In the genomic region with DNA sequence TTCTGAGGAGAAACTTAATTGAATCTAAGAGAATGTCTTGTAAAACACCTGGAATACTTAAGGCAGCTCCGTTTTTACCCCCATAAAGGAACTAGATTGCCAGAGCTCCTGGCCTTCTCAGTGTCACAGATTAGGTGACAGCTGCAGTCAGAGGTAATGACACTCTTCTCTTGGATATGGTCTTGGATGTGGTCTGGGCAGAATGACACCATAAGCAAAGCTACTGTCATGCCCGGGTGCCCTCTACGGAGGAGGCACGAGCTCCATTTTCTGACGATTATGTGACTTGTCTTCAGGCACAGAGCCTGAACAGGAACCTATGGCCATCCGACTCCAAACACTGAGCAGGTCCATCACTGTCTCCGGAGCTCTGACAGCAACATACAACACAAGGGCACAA, we compare ENCODE assay signal across 11 cellular contexts.
"Had no signal": no experiment of that assay in that cellular context is flagged by ENCODE, and none has a peak within 500 bp of the region (broad histone marks: within the 10 kb centered on the region; RNA-seq: fewer than 3 reads in every experiment).

No MANE protein-coding gene starts in this region.

- ATAC-seq: activated CD8-positive, alpha-beta T cell treated with anti-CD3 and anti-CD28 coated beads, Interleukin-2, amount 10 ng/mL, durations not matched to agents 7 days and 5 days; gastroesophageal sphincter; right cardiac atrium had no signal

- H3K4me3 ChIP-seq: ascending aorta, gastroesophageal sphincter, smooth muscle cell, transverse colon had no signal

- H3K27ac Mint-ChIP-seq: activated CD8-positive, alpha-beta T cell treated with anti-CD3 and anti-CD28 coated beads, Interleukin-2, amount 10 ng/mL, durations not matched to agents 7 days and 5 days had no signal

- H3K4me1 ChIP-seq: ascending aorta had no signal

- DNase-seq: activated CD4-positive, alpha-beta T cell treated with anti-CD3 and anti-CD28 coated beads for 4 hours; activated CD8-positive, alpha-beta T cell treated with anti-CD3 and anti-CD28 coated beads, Interleukin-2, amount 10 ng/mL, durations not matched to agents 7 days and 5 days; posterior cingulate gyrus; right cardiac atrium; stimulated activated naive CD4-positive, alpha-beta T cell; substantia nigra; T-helper 9 cell; transverse colon had no signal

- H3K36me3 ChIP-seq: ascending aorta, gastroesophageal sphincter, transverse colon had no signal

- H3K9me3 ChIP-seq: ascending aorta, gastroesophageal sphincter, transverse colon had no signal

- H3K27ac ChIP-seq: ascending aorta, gastroesophageal sphincter, transverse colon had no signal

- H3K4me3 Mint-ChIP-seq: activated CD8-positive, alpha-beta T cell treated with anti-CD3 and anti-CD28 coated beads, Interleukin-2, amount 10 ng/mL, durations not matched to agents 7 days and 5 days had no signal

- H3K27me3 ChIP-seq: ascending aorta, gastroesophageal sphincter, transverse colon had no signal
